35 cellular contexts compared by ENCODE assay signal in the genomic region with DNA sequence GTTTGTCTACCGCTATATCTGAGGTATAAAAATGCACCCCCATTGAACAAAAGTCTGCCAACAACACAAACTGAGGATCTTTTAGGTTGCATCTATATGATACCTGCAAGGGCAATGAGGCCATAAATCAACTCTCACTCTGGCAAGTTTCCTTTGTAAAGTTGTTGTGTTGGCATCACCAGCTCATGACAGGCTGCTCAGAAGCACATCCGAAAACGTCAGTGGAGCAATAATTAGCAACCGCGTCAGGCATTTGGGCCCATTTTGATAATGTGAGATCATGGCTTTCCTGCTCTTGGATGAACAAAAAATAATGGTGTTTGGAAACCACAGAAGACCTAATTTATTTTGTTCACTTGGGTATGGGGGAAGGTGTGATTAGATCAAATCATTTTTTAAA. TPM values are rescaled to one million over a fixed set of nuclear protein-coding genes. Genes with fewer than 3 reads are reported as not detected.
"Had no signal": no experiment of that assay in that cellular context is flagged by ENCODE, and none has a peak within 500 bp of the region (broad histone marks: within the 10 kb centered on the region; RNA-seq: fewer than 3 reads in every experiment).

No MANE protein-coding gene starts in this region.

- H3K9me3 ChIP-seq: adrenal gland, body of pancreas, breast epithelium had no signal

- H3K27ac Mint-ChIP-seq: activated B cell treated with CpG ODN at 0.5 μM for 24 hours; activated CD4-positive, alpha-beta memory T cell treated with anti-CD3 and anti-CD28 coated beads for 36 hours; activated CD4-positive, alpha-beta T cell treated with anti-CD3 and anti-CD28 coated beads, Interleukin-2, amount 10 ng/mL, durations not matched to agents 24 days and 14 days; activated CD8-positive, alpha-beta T cell treated with anti-CD3 and anti-CD28 coated beads for 36 hours; activated naive CD4-positive, alpha-beta T cell treated with anti-CD3 and anti-CD28 coated beads for 36 hours; activated naive CD4-positive, alpha-beta T cell treated with anti-CD3 and anti-CD28 coated beads, Interleukin-2, amount 50 U/mL, for 72 hours; activated naive CD8-positive, alpha-beta T cell treated with anti-CD3 and anti-CD28 coated beads for 36 hours; activated T-cell treated with anti-CD3 and anti-CD28 coated beads, Interleukin-2, amount 50 U/mL, for 72 hours; activated T-helper 1 cell treated with anti-CD3 and anti-CD28 coated beads, Interleukin-12 subunit alpha, Interleukin-12 subunit beta, Interleukin-2, Interleukin-4 antibody, amounts not matched to agents 30 ng/mL and 10 ng/mL and 1 ng/mL, durations not matched to agents 14 hours and 24 hours and 36 hours; activated T-helper 2 cell treated with anti-CD3 and anti-CD28 coated beads, Interferon-gamma antibody, Interleukin-2, Interleukin-4, amounts not matched to agents 10 μg/mL and 5 μg/mL and 100 μg/mL, durations not matched to agents 14 hours and 24 hours and 36 hours; T-cell; T-helper 17 cell had no signal

- H3K4me1 ChIP-seq: adrenal gland, body of pancreas, breast epithelium had no signal

- H3K4me3 ChIP-seq: adrenal gland, body of pancreas, breast epithelium had no signal

- H3K27ac ChIP-seq: adrenal gland, body of pancreas, brain microvascular endothelial cell, breast epithelium, VCaP had no signal

- H3K4me3 Mint-ChIP-seq: activated B cell treated with CpG ODN at 0.5 μM for 24 hours; activated CD4-positive, alpha-beta memory T cell treated with anti-CD3 and anti-CD28 coated beads for 36 hours; activated CD4-positive, alpha-beta T cell treated with anti-CD3 and anti-CD28 coated beads, Interleukin-2, amount 10 ng/mL, durations not matched to agents 24 days and 14 days; activated CD8-positive, alpha-beta T cell treated with anti-CD3 and anti-CD28 coated beads for 36 hours; activated naive CD4-positive, alpha-beta T cell treated with anti-CD3 and anti-CD28 coated beads for 36 hours; activated naive CD8-positive, alpha-beta T cell treated with anti-CD3 and anti-CD28 coated beads for 36 hours; activated T-cell treated with anti-CD3 and anti-CD28 coated beads, Interleukin-2, amount 50 U/mL, for 4 hours; activated T-cell treated with anti-CD3 and anti-CD28 coated beads, Interleukin-2, amount 50 U/mL, for 72 hours; activated T-helper 1 cell treated with anti-CD3 and anti-CD28 coated beads, Interleukin-12 subunit alpha, Interleukin-12 subunit beta, Interleukin-2, Interleukin-4 antibody, amounts not matched to agents 30 ng/mL and 10 ng/mL and 1 ng/mL, durations not matched to agents 14 hours and 24 hours and 36 hours; T-cell; T-helper 17 cell had no signal

- ATAC-seq: activated CD8-positive, alpha-beta T cell treated with anti-CD3 and anti-CD28 coated beads for 36 hours; activated naive CD4-positive, alpha-beta T cell treated with anti-CD3 and anti-CD28 coated beads, Interleukin-2, amount 50 U/mL, for 72 hours; activated T-cell treated with anti-CD3 and anti-CD28 coated beads, Interleukin-2, amount 50 U/mL, for 4 hours; activated T-cell treated with anti-CD3 and anti-CD28 coated beads, Interleukin-2, amount 50 U/mL, for 72 hours; body of pancreas; T-cell; T-helper 17 cell had no signal

- H3K36me3 Mint-ChIP-seq: activated CD4-positive, alpha-beta memory T cell treated with anti-CD3 and anti-CD28 coated beads for 36 hours; activated naive CD4-positive, alpha-beta T cell treated with anti-CD3 and anti-CD28 coated beads, Interleukin-2, amount 50 U/mL, for 72 hours; activated naive CD8-positive, alpha-beta T cell treated with anti-CD3 and anti-CD28 coated beads for 36 hours; T-cell had no signal

- H3K27me3 ChIP-seq: adrenal gland, body of pancreas, brain microvascular endothelial cell, breast epithelium had no signal

- H3K4me1 Mint-ChIP-seq: activated B cell treated with CpG ODN at 0.5 μM for 24 hours; activated CD4-positive, alpha-beta T cell treated with anti-CD3 and anti-CD28 coated beads, Interleukin-2, amount 10 ng/mL, durations not matched to agents 24 days and 14 days; activated naive CD8-positive, alpha-beta T cell treated with anti-CD3 and anti-CD28 coated beads for 36 hours; T-cell; T-helper 17 cell had no signal

- H3K36me3 ChIP-seq: adrenal gland, brain microvascular endothelial cell, breast epithelium had no signal

- H3K9me3 Mint-ChIP-seq: activated B cell treated with CpG ODN at 0.5 μM for 24 hours; activated CD4-positive, alpha-beta memory T cell treated with anti-CD3 and anti-CD28 coated beads for 36 hours; activated CD4-positive, alpha-beta T cell treated with anti-CD3 and anti-CD28 coated beads, Interleukin-2, amount 10 ng/mL, durations not matched to agents 24 days and 14 days; activated CD8-positive, alpha-beta T cell treated with anti-CD3 and anti-CD28 coated beads for 36 hours; activated naive CD4-positive, alpha-beta T cell treated with anti-CD3 and anti-CD28 coated beads for 36 hours; activated naive CD4-positive, alpha-beta T cell treated with anti-CD3 and anti-CD28 coated beads, Interleukin-2, amount 50 U/mL, for 72 hours; activated naive CD8-positive, alpha-beta T cell treated with anti-CD3 and anti-CD28 coated beads for 36 hours; activated T-cell treated with anti-CD3 and anti-CD28 coated beads, Interleukin-2, amount 50 U/mL, for 4 hours; activated T-cell treated with anti-CD3 and anti-CD28 coated beads, Interleukin-2, amount 50 U/mL, for 72 hours; activated T-helper 1 cell treated with anti-CD3 and anti-CD28 coated beads, Interleukin-12 subunit alpha, Interleukin-12 subunit beta, Interleukin-2, Interleukin-4 antibody, amounts not matched to agents 30 ng/mL and 10 ng/mL and 1 ng/mL, durations not matched to agents 14 hours and 24 hours and 36 hours; activated T-helper 2 cell treated with anti-CD3 and anti-CD28 coated beads, Interferon-gamma antibody, Interleukin-2, Interleukin-4, amounts not matched to agents 10 μg/mL and 5 μg/mL and 100 μg/mL, durations not matched to agents 14 hours and 24 hours and 36 hours; T-cell had no signal

- DNase-seq: activated B cell treated with CpG ODN at 0.5 μM for 24 hours; activated CD4-positive, alpha-beta memory T cell treated with anti-CD3 and anti-CD28 coated beads for 36 hours; activated CD4-positive, alpha-beta T cell treated with anti-CD3 and anti-CD28 coated beads for 4 hours; activated CD4-positive, alpha-beta T cell treated with anti-CD3 and anti-CD28 coated beads, Interleukin-2, amount 10 ng/mL, durations not matched to agents 24 days and 14 days; activated CD4-positive, alpha-beta T cell treated with anti-CD3 and anti-CD28 coated beads, Interleukin-2, amount 50 U/mL, for 1 hour; activated CD4-positive, alpha-beta T cell treated with anti-CD3 and anti-CD28 coated beads, Interleukin-2, amount 50 U/mL, for 4 hours; activated CD4-positive, CD25-positive, alpha-beta regulatory T cell treated with anti-CD3 and anti-CD28 coated beads, Interleukin-2, amount 50 U/mL, for 72 hours; activated CD8-positive, alpha-beta memory T cell treated with anti-CD3 and anti-CD28 coated beads, Interleukin-2, amount 50 U/mL, for 4 hours; activated CD8-positive, alpha-beta T cell treated with anti-CD3 and anti-CD28 coated beads for 36 hours; activated effector memory CD4-positive, alpha-beta T cell treated with Interleukin-2 at 50 U/mL for 16 hours; activated gamma-delta T cell treated with Interleukin-2 at 50 U/mL for 16 hours; activated naive CD4-positive, alpha-beta T cell; activated naive CD4-positive, alpha-beta T cell treated with anti-CD3 and anti-CD28 coated beads for 36 hours; activated naive CD4-positive, alpha-beta T cell treated with anti-CD3 and anti-CD28 coated beads, Interleukin-2, amount 50 U/mL, for 16 hours; activated naive CD8-positive, alpha-beta T cell treated with anti-CD3 and anti-CD28 coated beads for 36 hours; activated T-cell treated with anti-CD3 and anti-CD28 coated beads for 4 hours; activated T-cell treated with anti-CD3 and anti-CD28 coated beads, Interleukin-2, amount 50 U/mL, for 1 hour; activated T-cell treated with anti-CD3 and anti-CD28 coated beads, Interleukin-2, amount 50 U/mL, for 4 hours; activated T-cell treated with anti-CD3 and anti-CD28 coated beads, Interleukin-2, amount 50 U/mL, for 72 hours; adrenal gland; amniotic stem cell; aorta; body of pancreas; brain microvascular endothelial cell; central memory CD4-positive, alpha-beta T cell; T-cell; T-helper 17 cell had no signal

RNA-seq across cellular contexts. Expression of gene SLC22A3, which starts 12.0 kb away (rescaled TPM):
- total RNA-seq: activated B cell treated with CpG ODN at 0.5 μM for 24 hours; activated CD4-positive, alpha-beta memory T cell treated with anti-CD3 and anti-CD28 coated beads for 36 hours; activated CD4-positive, alpha-beta T cell treated with anti-CD3 and anti-CD28 coated beads, Interleukin-2, amount 10 ng/mL, durations not matched to agents 24 days and 14 days; activated CD8-positive, alpha-beta memory T cell treated with anti-CD3 and anti-CD28 coated beads for 36 hours; activated CD8-positive, alpha-beta T cell treated with anti-CD3 and anti-CD28 coated beads for 36 hours; activated naive CD4-positive, alpha-beta T cell treated with anti-CD3 and anti-CD28 coated beads for 36 hours; activated naive CD4-positive, alpha-beta T cell treated with anti-CD3 and anti-CD28 coated beads, Interleukin-2, amount 50 U/mL, for 72 hours; activated naive CD8-positive, alpha-beta T cell treated with anti-CD3 and anti-CD28 coated beads for 36 hours; activated T-cell treated with anti-CD3 and anti-CD28 coated beads, Interleukin-2, amount 50 U/mL, for 72 hours; activated T-helper 1 cell treated with anti-CD3 and anti-CD28 coated beads, Interleukin-12 subunit alpha, Interleukin-12 subunit beta, Interleukin-2, Interleukin-4 antibody, amounts not matched to agents 30 ng/mL and 10 ng/mL and 1 ng/mL, durations not matched to agents 14 hours and 24 hours and 36 hours; activated T-helper 2 cell treated with anti-CD3 and anti-CD28 coated beads, Interferon-gamma antibody, Interleukin-2, Interleukin-4, amounts not matched to agents 10 μg/mL and 5 μg/mL and 100 μg/mL, durations not matched to agents 14 hours and 24 hours and 36 hours; T-helper 1 cell treated with Interleukin-12 subunit alpha and Interleukin-12 subunit beta and Interleukin-4 antibody, amounts not matched to agents 30 ng/mL and 1 ng/mL, for 36 hours; T-helper 17 cell; T-helper 2 cell treated with Interferon-gamma antibody and Interleukin-4, amounts not matched to agents 100 ng/mL and 5 ng/mL, for 36 hours had no signal
